In the genomic region with DNA sequence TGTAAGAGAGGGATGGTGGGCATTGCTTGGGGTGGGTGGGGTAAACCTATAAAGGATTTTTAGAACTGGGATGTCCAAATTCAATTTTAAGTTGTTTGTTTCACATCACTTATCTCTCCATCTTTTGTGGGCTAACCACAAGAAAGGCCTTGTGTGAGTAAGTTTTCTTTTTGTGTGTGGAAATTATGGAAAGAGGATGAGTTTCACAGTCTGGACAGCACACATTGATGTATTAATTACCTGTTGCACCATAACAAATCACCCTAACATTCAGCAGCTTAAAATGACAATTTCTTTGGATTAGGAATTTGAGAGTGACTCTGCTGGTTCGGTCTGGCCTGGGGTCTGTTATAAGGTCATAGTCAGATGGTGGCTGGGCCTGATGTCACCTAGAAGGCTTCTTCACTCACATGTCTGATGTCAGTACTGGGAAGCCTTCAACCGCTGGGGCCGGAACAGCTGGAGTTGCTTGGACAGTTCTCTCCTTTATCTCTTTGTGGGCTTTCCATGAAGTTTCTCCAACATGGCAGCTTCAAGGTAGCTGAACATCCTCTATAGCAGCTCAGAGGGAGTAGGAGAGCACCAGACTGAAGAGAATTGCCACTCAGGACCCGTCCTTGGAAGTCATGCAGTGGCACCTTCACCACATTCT, we compare ENCODE assay signal across 1 cellular context.
TF ChIP-seq lines count a peak whose summit lies in the region.

No MANE protein-coding gene starts in this region.

TF ChIP-seq in K562, 482 proteins besides CTCF, POLR2A, EP300 and RAD21 (continued from another document and continues in another):
- TF ChIP-seq, protein P1, sequence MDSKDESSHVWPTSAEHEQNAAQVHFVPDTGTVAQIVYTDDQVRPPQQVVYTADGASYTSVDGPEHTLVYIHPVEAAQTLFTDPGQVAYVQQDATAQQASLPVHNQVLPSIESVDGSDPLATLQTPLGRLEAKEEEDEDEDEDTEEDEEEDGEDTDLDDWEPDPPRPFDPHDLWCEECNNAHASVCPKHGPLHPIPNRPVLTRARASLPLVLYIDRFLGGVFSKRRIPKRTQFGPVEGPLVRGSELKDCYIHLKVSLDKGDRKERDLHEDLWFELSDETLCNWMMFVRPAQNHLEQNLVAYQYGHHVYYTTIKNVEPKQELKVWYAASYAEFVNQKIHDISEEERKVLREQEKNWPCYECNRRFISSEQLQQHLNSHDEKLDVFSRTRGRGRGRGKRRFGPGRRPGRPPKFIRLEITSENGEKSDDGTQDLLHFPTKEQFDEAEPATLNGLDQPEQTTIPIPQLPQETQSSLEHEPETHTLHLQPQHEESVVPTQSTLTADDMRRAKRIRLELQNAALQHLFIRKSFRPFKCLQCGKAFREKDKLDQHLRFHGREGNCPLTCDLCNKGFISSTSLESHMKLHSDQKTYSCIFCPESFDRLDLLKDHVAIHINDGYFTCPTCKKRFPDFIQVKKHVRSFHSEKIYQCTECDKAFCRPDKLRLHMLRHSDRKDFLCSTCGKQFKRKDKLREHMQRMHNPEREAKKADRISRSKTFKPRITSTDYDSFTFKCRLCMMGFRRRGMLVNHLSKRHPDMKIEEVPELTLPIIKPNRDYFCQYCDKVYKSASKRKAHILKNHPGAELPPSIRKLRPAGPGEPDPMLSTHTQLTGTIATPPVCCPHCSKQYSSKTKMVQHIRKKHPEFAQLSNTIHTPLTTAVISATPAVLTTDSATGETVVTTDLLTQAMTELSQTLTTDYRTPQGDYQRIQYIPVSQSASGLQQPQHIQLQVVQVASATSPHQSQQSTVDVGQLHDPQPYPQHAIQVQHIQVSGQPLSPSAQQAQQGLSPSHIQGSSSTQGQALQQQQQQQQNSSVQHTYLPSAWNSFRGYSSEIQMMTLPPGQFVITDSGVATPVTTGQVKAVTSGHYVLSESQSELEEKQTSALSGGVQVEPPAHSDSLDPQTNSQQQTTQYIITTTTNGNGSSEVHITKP (IDR thresholded peaks at IDR 0.05; ENCODE audit: partially characterized antibody) = no peak
- TF ChIP-seq, protein P2, sequence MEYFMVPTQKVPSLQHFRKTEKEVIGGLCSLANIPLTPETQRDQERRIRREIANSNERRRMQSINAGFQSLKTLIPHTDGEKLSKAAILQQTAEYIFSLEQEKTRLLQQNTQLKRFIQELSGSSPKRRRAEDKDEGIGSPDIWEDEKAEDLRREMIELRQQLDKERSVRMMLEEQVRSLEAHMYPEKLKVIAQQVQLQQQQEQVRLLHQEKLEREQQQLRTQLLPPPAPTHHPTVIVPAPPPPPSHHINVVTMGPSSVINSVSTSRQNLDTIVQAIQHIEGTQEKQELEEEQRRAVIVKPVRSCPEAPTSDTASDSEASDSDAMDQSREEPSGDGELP (CRISPR knock-in tag; IDR thresholded peaks at IDR 0.05; ENCODE audit: borderline replicate concordance) = peak; percentile 68
- TF ChIP-seq POLR2B (IDR thresholded peaks at IDR 0.05; ENCODE audit: low read depth, partially characterized antibody) (no peak), DPF2 (IDR thresholded peaks at IDR 0.05) (peak; percentile 23; the same call in 1 of the 2 replicates), SRSF7 (optimal IDR thresholded peaks at IDR 0.05; ENCODE audit: low read depth, low read length) (no peak), CREBBP (IDR thresholded peaks at IDR 0.05; ENCODE audit: low read depth, low read length) (no peak), RBM25 (IDR thresholded peaks at IDR 0.05; ENCODE audit: low read depth, low read length, severe bottlenecking) (no peak), CBX8 (IDR thresholded peaks at IDR 0.05; ENCODE audit: borderline replicate concordance, extremely low read depth, low read depth, low read length, poor library complexity, severe bottlenecking) (no peak), ZNF232 (CRISPR knock-in tag; IDR thresholded peaks at IDR 0.05) (no peak), EZH2 (IDR thresholded peaks at IDR 0.05; ENCODE audit: borderline replicate concordance, low read depth, low read length) (no peak), POLR2AphosphoS5 (IDR thresholded peaks at IDR 0.05; ENCODE audit: control insufficient read depth, insufficient read depth, low read depth, low read length) (no peak), SNRNP70 (optimal IDR thresholded peaks at IDR 0.05; ENCODE audit: low read depth, low read length) (no peak), PHF8 (IDR thresholded peaks at IDR 0.05; ENCODE audit: borderline replicate concordance, low read length) (no peak), BRD9 (IDR thresholded peaks at IDR 0.05; ENCODE audit: low read depth, partially characterized antibody) (no peak), ZNF197 (CRISPR knock-in tag; IDR thresholded peaks at IDR 0.05; ENCODE audit: low read depth) (no peak), YY1 (IDR thresholded peaks at IDR 0.05; ENCODE audit: borderline replicate concordance in 1 of 3, control insufficient read depth in 1 of 3, extremely low read depth in 1 of 3, insufficient read depth in 3 of 3, insufficient read length in 1 of 3, insufficient replicate concordance in 2 of 3, low read depth in 1 of 3, low read length in 2 of 3) (no peak), MTA3 (IDR thresholded peaks at IDR 0.05; ENCODE audit: borderline replicate concordance) (no peak), TFAM (CRISPR knock-in tag; conservative IDR thresholded peaks at IDR 0.05) (no peak), NFE2 (IDR thresholded peaks at IDR 0.05; ENCODE audit: low read depth) (0 out of 2 replicates have a peak, but pooled peaks have one; percentile 10), NFXL1 (CRISPR knock-in tag; IDR thresholded peaks at IDR 0.05) (no peak), TCF7L2 (IDR thresholded peaks at IDR 0.05; ENCODE audit: low read depth, low read length) (peak; percentile 36; the same call in 1 of the 2 replicates), TEAD4 (IDR thresholded peaks at IDR 0.05; ENCODE audit: low read length) (no peak), TEAD4 (CRISPR knock-in tag; IDR thresholded peaks at IDR 0.05; ENCODE audit: borderline replicate concordance) (no peak), IRF2 (CRISPR knock-in tag; IDR thresholded peaks at IDR 0.05) (no peak), KAT2B (IDR thresholded peaks at IDR 0.05; ENCODE audit: low read depth, low read length) (no peak), ZNF644 (tag; IDR thresholded peaks at IDR 0.05; ENCODE audit: low read depth) (no peak), ZFP1 (CRISPR knock-in tag; IDR thresholded peaks at IDR 0.05) (no peak), IFI16 (CRISPR knock-in tag; IDR thresholded peaks at IDR 0.05) (no peak), ARID1B (IDR thresholded peaks at IDR 0.05) (peak; percentile 46; the same call in 1 of the 2 replicates), ZNF133 (CRISPR knock-in tag; IDR thresholded peaks at IDR 0.05) (no peak), NCOA2 (IDR thresholded peaks at IDR 0.05; ENCODE audit: partially characterized antibody in 2 of 2) (no peak)
- TF ChIP-seq, protein P3, sequence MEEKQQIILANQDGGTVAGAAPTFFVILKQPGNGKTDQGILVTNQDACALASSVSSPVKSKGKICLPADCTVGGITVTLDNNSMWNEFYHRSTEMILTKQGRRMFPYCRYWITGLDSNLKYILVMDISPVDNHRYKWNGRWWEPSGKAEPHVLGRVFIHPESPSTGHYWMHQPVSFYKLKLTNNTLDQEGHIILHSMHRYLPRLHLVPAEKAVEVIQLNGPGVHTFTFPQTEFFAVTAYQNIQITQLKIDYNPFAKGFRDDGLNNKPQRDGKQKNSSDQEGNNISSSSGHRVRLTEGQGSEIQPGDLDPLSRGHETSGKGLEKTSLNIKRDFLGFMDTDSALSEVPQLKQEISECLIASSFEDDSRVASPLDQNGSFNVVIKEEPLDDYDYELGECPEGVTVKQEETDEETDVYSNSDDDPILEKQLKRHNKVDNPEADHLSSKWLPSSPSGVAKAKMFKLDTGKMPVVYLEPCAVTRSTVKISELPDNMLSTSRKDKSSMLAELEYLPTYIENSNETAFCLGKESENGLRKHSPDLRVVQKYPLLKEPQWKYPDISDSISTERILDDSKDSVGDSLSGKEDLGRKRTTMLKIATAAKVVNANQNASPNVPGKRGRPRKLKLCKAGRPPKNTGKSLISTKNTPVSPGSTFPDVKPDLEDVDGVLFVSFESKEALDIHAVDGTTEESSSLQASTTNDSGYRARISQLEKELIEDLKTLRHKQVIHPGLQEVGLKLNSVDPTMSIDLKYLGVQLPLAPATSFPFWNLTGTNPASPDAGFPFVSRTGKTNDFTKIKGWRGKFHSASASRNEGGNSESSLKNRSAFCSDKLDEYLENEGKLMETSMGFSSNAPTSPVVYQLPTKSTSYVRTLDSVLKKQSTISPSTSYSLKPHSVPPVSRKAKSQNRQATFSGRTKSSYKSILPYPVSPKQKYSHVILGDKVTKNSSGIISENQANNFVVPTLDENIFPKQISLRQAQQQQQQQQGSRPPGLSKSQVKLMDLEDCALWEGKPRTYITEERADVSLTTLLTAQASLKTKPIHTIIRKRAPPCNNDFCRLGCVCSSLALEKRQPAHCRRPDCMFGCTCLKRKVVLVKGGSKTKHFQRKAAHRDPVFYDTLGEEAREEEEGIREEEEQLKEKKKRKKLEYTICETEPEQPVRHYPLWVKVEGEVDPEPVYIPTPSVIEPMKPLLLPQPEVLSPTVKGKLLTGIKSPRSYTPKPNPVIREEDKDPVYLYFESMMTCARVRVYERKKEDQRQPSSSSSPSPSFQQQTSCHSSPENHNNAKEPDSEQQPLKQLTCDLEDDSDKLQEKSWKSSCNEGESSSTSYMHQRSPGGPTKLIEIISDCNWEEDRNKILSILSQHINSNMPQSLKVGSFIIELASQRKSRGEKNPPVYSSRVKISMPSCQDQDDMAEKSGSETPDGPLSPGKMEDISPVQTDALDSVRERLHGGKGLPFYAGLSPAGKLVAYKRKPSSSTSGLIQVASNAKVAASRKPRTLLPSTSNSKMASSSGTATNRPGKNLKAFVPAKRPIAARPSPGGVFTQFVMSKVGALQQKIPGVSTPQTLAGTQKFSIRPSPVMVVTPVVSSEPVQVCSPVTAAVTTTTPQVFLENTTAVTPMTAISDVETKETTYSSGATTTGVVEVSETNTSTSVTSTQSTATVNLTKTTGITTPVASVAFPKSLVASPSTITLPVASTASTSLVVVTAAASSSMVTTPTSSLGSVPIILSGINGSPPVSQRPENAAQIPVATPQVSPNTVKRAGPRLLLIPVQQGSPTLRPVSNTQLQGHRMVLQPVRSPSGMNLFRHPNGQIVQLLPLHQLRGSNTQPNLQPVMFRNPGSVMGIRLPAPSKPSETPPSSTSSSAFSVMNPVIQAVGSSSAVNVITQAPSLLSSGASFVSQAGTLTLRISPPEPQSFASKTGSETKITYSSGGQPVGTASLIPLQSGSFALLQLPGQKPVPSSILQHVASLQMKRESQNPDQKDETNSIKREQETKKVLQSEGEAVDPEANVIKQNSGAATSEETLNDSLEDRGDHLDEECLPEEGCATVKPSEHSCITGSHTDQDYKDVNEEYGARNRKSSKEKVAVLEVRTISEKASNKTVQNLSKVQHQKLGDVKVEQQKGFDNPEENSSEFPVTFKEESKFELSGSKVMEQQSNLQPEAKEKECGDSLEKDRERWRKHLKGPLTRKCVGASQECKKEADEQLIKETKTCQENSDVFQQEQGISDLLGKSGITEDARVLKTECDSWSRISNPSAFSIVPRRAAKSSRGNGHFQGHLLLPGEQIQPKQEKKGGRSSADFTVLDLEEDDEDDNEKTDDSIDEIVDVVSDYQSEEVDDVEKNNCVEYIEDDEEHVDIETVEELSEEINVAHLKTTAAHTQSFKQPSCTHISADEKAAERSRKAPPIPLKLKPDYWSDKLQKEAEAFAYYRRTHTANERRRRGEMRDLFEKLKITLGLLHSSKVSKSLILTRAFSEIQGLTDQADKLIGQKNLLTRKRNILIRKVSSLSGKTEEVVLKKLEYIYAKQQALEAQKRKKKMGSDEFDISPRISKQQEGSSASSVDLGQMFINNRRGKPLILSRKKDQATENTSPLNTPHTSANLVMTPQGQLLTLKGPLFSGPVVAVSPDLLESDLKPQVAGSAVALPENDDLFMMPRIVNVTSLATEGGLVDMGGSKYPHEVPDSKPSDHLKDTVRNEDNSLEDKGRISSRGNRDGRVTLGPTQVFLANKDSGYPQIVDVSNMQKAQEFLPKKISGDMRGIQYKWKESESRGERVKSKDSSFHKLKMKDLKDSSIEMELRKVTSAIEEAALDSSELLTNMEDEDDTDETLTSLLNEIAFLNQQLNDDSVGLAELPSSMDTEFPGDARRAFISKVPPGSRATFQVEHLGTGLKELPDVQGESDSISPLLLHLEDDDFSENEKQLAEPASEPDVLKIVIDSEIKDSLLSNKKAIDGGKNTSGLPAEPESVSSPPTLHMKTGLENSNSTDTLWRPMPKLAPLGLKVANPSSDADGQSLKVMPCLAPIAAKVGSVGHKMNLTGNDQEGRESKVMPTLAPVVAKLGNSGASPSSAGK (IDR thresholded peaks at IDR 0.05) = no peak
- TF ChIP-seq, protein P4, sequence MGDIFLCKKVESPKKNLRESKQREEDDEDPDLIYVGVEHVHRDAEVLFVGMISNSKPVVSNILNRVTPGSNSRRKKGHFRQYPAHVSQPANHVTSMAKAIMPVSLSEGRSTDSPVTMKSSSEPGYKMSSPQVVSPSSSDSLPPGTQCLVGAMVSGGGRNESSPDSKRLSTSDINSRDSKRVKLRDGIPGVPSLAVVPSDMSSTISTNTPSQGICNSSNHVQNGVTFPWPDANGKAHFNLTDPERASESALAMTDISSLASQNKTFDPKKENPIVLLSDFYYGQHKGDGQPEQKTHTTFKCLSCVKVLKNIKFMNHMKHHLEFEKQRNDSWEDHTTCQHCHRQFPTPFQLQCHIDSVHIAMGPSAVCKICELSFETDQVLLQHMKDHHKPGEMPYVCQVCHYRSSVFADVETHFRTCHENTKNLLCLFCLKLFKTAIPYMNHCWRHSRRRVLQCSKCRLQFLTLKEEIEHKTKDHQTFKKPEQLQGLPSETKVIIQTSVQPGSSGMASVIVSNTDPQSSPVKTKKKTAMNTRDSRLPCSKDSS (IDR thresholded peaks at IDR 0.05; ENCODE audit: low read depth, partially characterized antibody) = no peak
- TF ChIP-seq, protein P5, sequence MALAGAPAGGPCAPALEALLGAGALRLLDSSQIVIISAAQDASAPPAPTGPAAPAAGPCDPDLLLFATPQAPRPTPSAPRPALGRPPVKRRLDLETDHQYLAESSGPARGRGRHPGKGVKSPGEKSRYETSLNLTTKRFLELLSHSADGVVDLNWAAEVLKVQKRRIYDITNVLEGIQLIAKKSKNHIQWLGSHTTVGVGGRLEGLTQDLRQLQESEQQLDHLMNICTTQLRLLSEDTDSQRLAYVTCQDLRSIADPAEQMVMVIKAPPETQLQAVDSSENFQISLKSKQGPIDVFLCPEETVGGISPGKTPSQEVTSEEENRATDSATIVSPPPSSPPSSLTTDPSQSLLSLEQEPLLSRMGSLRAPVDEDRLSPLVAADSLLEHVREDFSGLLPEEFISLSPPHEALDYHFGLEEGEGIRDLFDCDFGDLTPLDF (CRISPR knock-in tag; IDR thresholded peaks at IDR 0.05) = no peak
- TF ChIP-seq, protein P6, sequence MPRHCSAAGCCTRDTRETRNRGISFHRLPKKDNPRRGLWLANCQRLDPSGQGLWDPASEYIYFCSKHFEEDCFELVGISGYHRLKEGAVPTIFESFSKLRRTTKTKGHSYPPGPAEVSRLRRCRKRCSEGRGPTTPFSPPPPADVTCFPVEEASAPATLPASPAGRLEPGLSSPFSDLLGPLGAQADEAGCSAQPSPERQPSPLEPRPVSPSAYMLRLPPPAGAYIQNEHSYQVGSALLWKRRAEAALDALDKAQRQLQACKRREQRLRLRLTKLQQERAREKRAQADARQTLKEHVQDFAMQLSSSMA (CRISPR knock-in tag; IDR thresholded peaks at IDR 0.05) = no peak
- TF ChIP-seq, protein P7, sequence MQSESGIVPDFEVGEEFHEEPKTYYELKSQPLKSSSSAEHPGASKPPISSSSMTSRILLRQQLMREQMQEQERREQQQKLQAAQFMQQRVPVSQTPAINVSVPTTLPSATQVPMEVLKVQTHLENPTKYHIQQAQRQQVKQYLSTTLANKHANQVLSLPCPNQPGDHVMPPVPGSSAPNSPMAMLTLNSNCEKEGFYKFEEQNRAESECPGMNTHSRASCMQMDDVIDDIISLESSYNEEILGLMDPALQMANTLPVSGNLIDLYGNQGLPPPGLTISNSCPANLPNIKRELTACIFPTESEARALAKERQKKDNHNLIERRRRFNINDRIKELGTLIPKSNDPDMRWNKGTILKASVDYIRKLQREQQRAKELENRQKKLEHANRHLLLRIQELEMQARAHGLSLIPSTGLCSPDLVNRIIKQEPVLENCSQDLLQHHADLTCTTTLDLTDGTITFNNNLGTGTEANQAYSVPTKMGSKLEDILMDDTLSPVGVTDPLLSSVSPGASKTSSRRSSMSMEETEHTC (IDR thresholded peaks at IDR 0.05) = no peak
